ENCODE assay signal across 6 cellular contexts in genomic region chr19:52896431-52897148, GRCh38. TPM values are rescaled to one million over a fixed set of nuclear protein-coding genes. Genes with fewer than 3 reads are reported as not detected.
DNase-seq lines count a peak whose midpoint lies in the region; ATAC-seq, FAIRE-seq and TF ChIP-seq lines count a peak whose summit lies in the region.

No MANE protein-coding gene starts in this region.

- H3K27me3 ChIP-seq in keratinocyte (ENCODE audit: control insufficient read depth, extremely low read depth, insufficient read depth, low read length): no peaks in the 10 kb centered on the region

- H3K9me1 ChIP-seq in keratinocyte (ENCODE audit: control insufficient read depth, extremely low read depth, insufficient read depth, low read length): no peaks in the 10 kb centered on the region

- POLR2A ChIA-PET in WTC11 (lab: Charles Lee): no interaction called here

- peak overlapping the region; percentile 82 for H3K4me2 ChIP-seq in keratinocyte (ENCODE audit: control insufficient read depth, extremely low read depth, insufficient read depth, low read depth, low read length)

- peak overlapping the region; percentile 98 for H3K27ac Mint-ChIP-seq in WTC11

- dilution Hi-C loops in keratinocyte (cut with MboI; ENCODE audit: extremely low pct_ligation_motif_present, low sequenced_read_pairs): no loop called here

- peaks cover 3% of the 10 kb centered on the region for H3K9me3 ChIP-seq in keratinocyte (ENCODE audit: control insufficient read depth, low read depth, low read length)

- peaks cover 4% of the 10 kb centered on the region for H3K4me1 ChIP-seq in keratinocyte (ENCODE audit: control insufficient read depth, extremely low read depth, insufficient read depth, low read length)

- no peak for FAIRE-seq in keratinocyte (lab: Jason Lieb, UNC)

- peaks cover 0 to 6% of the 10 kb centered on the region in 2 experiments for H3K36me3 ChIP-seq in keratinocyte (ENCODE audit: control insufficient read depth in 2 of 2, extremely low read depth in 1 of 2, insufficient read depth in 2 of 2, low read length in 2 of 2)

- no peaks in the 10 kb centered on the region for H3K9me3 Mint-ChIP-seq in WTC11

- H3K4me1 Mint-ChIP-seq in WTC11: peaks cover 22% of the 10 kb centered on the region

- CTCF ChIA-PET in WTC11 (lab: Charles Lee): interaction anchor here (0.7 to 2.6 kb wide), 4 partner anchors 50 to 123 kb away, joined by 3 to 7 read pairs (median 3); partner anchors contain the start of gene ZNF816

- ATAC-seq in WTC11: peak; percentile 9; the same call in 1 of the 2 replicates

- H3K4me3 Mint-ChIP-seq in WTC11: peak overlapping the region; percentile 90

- peak overlapping the region; percentile 91 for H3K9ac ChIP-seq in keratinocyte (ENCODE audit: control insufficient read depth, extremely low read depth, insufficient read depth, low read length)

- peak overlapping the region; percentile 96 for H2AFZ ChIP-seq in keratinocyte (ENCODE audit: control insufficient read depth, low read length)

- H4K20me1 ChIP-seq in keratinocyte (ENCODE audit: control insufficient read depth, extremely low read depth, insufficient read depth, low read length): no peaks in the 10 kb centered on the region

- peaks cover 21% of the 10 kb centered on the region for H3K79me2 ChIP-seq in keratinocyte (ENCODE audit: control insufficient read depth, insufficient read depth, low read length)

- peak overlapping the region; percentile 61 to 95 (median 91) for H3K4me3 ChIP-seq in keratinocyte (ENCODE audit: control insufficient read depth in 2 of 3, extremely low read depth in 1 of 3, insufficient read depth in 2 of 3, low read depth in 1 of 3, low read length in 3 of 3)

- H3K36me3 Mint-ChIP-seq in WTC11: peaks cover 24% of the 10 kb centered on the region

- peak overlapping the region; percentile 91 for H3K27ac ChIP-seq in keratinocyte (ENCODE audit: control insufficient read depth, insufficient read depth, low read length)

- peak; percentile 2 for DNase-seq in stimulated activated CD4-positive, alpha-beta T cell treated with anti-CD3 and anti-CD28 coated beads, Interleukin-12 subunit alpha, Interleukin-12 subunit beta, amount 100 ng/mL, for 4 hours
- DNase-seq in stimulated activated CD4-positive, alpha-beta T cell treated with anti-CD3 and anti-CD28 coated beads, Interleukin-15, amount 100 ng/mL, for 24 hours: no peak
- peak; percentile 24 for DNase-seq in WTC11 (ENCODE audit: low spot score)
- DNase-seq in keratinocyte (ENCODE audit: low read depth, low spot score): no peak
- no peak for DNase-seq in foreskin melanocyte
- no peak for DNase-seq in DMS153 (lab: John Stamatoyannopoulos, UW)

- no peak for TF ChIP-seq CTCF in WTC11 (IDR thresholded peaks at IDR 0.05)
- TF ChIP-seq CTCF in keratinocyte (optimal IDR thresholded peaks at IDR 0.05 in 1 of 3, IDR thresholded peaks at IDR 0.05 in 1 of 3, conservative IDR thresholded peaks at IDR 0.05 in 1 of 3; ENCODE audit: extremely low read depth in 1 of 3, insufficient read depth in 2 of 3, low read length in 3 of 3): no peak

- no peaks in the 10 kb centered on the region for H3K27me3 Mint-ChIP-seq in WTC11 (ENCODE audit: low read depth)

TF ChIP-seq in WTC11, 78 proteins besides CTCF, POLR2A, EP300 and RAD21:
- TF ChIP-seq MAX (CRISPR knock-in tag; IDR thresholded peaks at IDR 0.05) (no peak), ZNF121 (CRISPR knock-in tag; IDR thresholded peaks at IDR 0.05) (peak; percentile 98), CBFB (CRISPR knock-in tag; IDR thresholded peaks at IDR 0.05; ENCODE audit: low read depth) (no peak)

RNA-seq across cellular contexts. Expression of gene ZNF320, which starts 0.8 kb away (rescaled TPM):
- 23.7 to 25.4 TPM (median 23.8 TPM) in 3 replicates for total RNA-seq in WTC11 (2021)
- polyA plus RNA-seq in keratinocyte: 10.5 to 29.9 TPM (median 12.5 TPM) in 3 replicates
- 17.6 TPM for polyA plus RNA-seq in keratinocyte (2011; ENCODE audit: low read depth)
- 10.5 and 11.2 TPM in 2 replicates for polyA plus RNA-seq in keratinocyte (2011; cell fraction: cytosol; rRNA removed)
- 53.7 and 54.5 TPM in 2 replicates for polyA plus RNA-seq in keratinocyte (2011; cell fraction: nucleus; rRNA removed)
- 4.8 and 5.9 TPM in 2 replicates for polyA plus RNA-seq in keratinocyte (2012; ENCODE audit: low replicate concordance)
- polyA minus RNA-seq in keratinocyte: 12.3 to 24.1 TPM (median 14.4 TPM) in 3 replicates
- 4.6 TPM for polyA minus RNA-seq in keratinocyte (2011; cell fraction: cytosol; rRNA and poly(A)+ RNA removed)
- 14.4 and 30.3 TPM in 2 replicates for polyA minus RNA-seq in keratinocyte (2011; cell fraction: nucleus; rRNA and poly(A)+ RNA removed)

RNA-seq across cellular contexts. Expression of gene ZNF888, which starts 26.6 kb away (rescaled TPM):
- total RNA-seq in WTC11 (2021): 7.6 to 9.8 TPM (median 7.8 TPM) in 3 replicates
- 2.0 to 3.1 TPM (median 2.2 TPM) in 3 replicates for polyA plus RNA-seq in keratinocyte
- polyA plus RNA-seq in keratinocyte (2011; ENCODE audit: low read depth): 2.4 TPM
- polyA plus RNA-seq in keratinocyte (2011; cell fraction: cytosol; rRNA removed): 0.81 and 2.1 TPM in 2 replicates
- polyA plus RNA-seq in keratinocyte (2011; cell fraction: nucleus; rRNA removed): 3.5 and 3.9 TPM in 2 replicates
- 2.7 TPM in 2 replicates for polyA plus RNA-seq in keratinocyte (2012; ENCODE audit: low replicate concordance)
- polyA minus RNA-seq in keratinocyte: 0.79 to 8.3 TPM (median 4.1 TPM) in 3 replicates
- 2.5 TPM for polyA minus RNA-seq in keratinocyte (2011; cell fraction: cytosol; rRNA and poly(A)+ RNA removed)
- 3.5 and 7.8 TPM in 2 replicates for polyA minus RNA-seq in keratinocyte (2011; cell fraction: nucleus; rRNA and poly(A)+ RNA removed)

RNA-seq across cellular contexts. Expression of gene ZNF468, which starts 39.2 kb away (rescaled TPM):
- 26.9 to 32.0 TPM (median 29.5 TPM) in 3 replicates for total RNA-seq in WTC11 (2021)
- 12.4 to 20.5 TPM (median 18.0 TPM) in 3 replicates for polyA plus RNA-seq in keratinocyte
- 3.7 TPM for polyA plus RNA-seq in keratinocyte (2011; ENCODE audit: low read depth)
- polyA plus RNA-seq in keratinocyte (2011; cell fraction: cytosol; rRNA removed): 8.4 and 16.2 TPM in 2 replicates
- polyA plus RNA-seq in keratinocyte (2011; cell fraction: nucleus; rRNA removed): 31.0 and 35.6 TPM in 2 replicates
- 10.6 and 12.8 TPM in 2 replicates for polyA plus RNA-seq in keratinocyte (2012; ENCODE audit: low replicate concordance)
- 17.9 to 21.6 TPM (median 21.2 TPM) in 3 replicates for polyA minus RNA-seq in keratinocyte
- polyA minus RNA-seq in keratinocyte (2011; cell fraction: cytosol; rRNA and poly(A)+ RNA removed): 7.3 TPM
- 14.7 and 25.1 TPM in 2 replicates for polyA minus RNA-seq in keratinocyte (2011; cell fraction: nucleus; rRNA and poly(A)+ RNA removed)

Comparison
In these comparisons a context has a peak if more than half of its experiments do, and no peak if none do; other contexts are left out.
1. DNase-seq: peak in stimulated activated CD4-positive, alpha-beta T cell treated with anti-CD3 and anti-CD28 coated beads, Interleukin-12 subunit alpha, Interleukin-12 subunit beta, amount 100 ng/mL, for 4 hours (single experiment) and WTC11 (single experiment); none in stimulated activated CD4-positive, alpha-beta T cell treated with anti-CD3 and anti-CD28 coated beads, Interleukin-15, amount 100 ng/mL, for 24 hours (single experiment), keratinocyte (single experiment), foreskin melanocyte (single experiment) and DMS153 (single experiment).